ENCODE assay signal across 10 cellular contexts in the genomic region with DNA sequence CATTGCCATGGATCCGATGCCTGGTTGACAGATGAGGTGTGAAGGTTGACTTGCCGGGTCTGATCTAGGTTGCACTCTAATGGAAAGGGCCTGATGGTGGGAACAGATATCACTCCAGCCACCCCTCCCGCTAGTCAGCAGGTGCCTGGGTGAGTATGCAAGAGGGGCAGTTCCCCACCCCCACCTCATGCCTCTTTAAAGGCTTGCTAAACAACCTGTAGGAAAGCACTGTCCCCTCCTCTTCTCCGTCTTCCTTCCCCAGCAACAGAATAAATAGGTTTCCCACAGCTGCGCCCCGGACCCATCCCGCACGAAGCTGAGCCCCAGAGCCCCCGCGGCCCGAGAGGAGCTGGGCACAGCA. TPM values are rescaled to one million over a fixed set of nuclear protein-coding genes. Genes with fewer than 3 reads are reported as not detected.
DNase-seq lines count a peak whose midpoint lies in the region; FAIRE-seq and TF ChIP-seq lines count a peak whose summit lies in the region.
"Had no signal": no experiment of that assay in that cellular context is flagged by ENCODE, and none has a peak within 500 bp of the region (broad histone marks: within the 10 kb centered on the region; RNA-seq: fewer than 3 reads in every experiment).

No MANE protein-coding gene starts in this region.

- intact Hi-C loops in ovary (cut with DNase I), result no loop called here

- no peak overlapping the region for H2BK20ac ChIP-seq in H1 (ENCODE audit: low read length)

- H2BK15ac ChIP-seq in H1 (ENCODE audit: low read length), result no peak overlapping the region

- 8% methylated on average over 11 of the region's 11 CpGs; no CpG with 5 or more reads in 1 of the 2 experiments for WGBS in H1 (ENCODE audit: extremely low coverage in 1 of 2, insufficient coverage in 1 of 2, insufficient read length in 1 of 2, insufficient replicate concordance in 2 of 2, low coverage in 1 of 2, low lambda C conversion rate in 2 of 2, missing lambda C conversion rate in 1 of 2), 2 experiments
- WGBS in ovary, 3 donors, result 13 to 18% (median 18%) methylated on average over 11 of the region's 11 CpGs

- peaks cover 73 to 87% (median 81%) of the 10 kb centered on the region in 11 experiments for H3K27me3 ChIP-seq in BLaER1 treated with 17β-estradiol and CSF1 and Interleukin-3, amounts not matched to agents 10 nM and 100 nM
- H3K27me3 ChIP-seq in HUES48 (ENCODE audit: control insufficient read depth, insufficient read depth, low read length) (peaks cover 100% of the 10 kb centered on the region), H1 (replicated peaks in 1 of 4; ENCODE audit: control insufficient read depth in 3 of 4, extremely low read depth in 1 of 4, insufficient read depth in 3 of 4, low read length in 3 of 4) (peaks cover 62 to 91% (median 85%) of the 10 kb centered on the region in 4 experiments), ovary (no peaks in the 10 kb centered on the region)

- peaks cover 29% of the 10 kb centered on the region; the same call in 1 of the 2 replicates for H3K23me2 ChIP-seq in H1 (ENCODE audit: low read depth, low read length)

- H2BK12ac ChIP-seq in H1 (ENCODE audit: low read depth, low read length), result no peak overlapping the region

- no peak overlapping the region for H2BK5ac ChIP-seq in H1 (ENCODE audit: low read depth, low read length)

- peaks cover 17 to 24% (median 21%) of the 10 kb centered on the region in 10 experiments; a peak in 17 of 20 replicates for H3K4me1 ChIP-seq in BLaER1 treated with 17β-estradiol and CSF1 and Interleukin-3, amounts not matched to agents 10 nM and 100 nM
- H3K4me1 ChIP-seq in HUES48 (ENCODE audit: control insufficient read depth, insufficient read depth, low read length) (peaks cover 23% of the 10 kb centered on the region), H1 (replicated peaks in 1 of 4; ENCODE audit: control insufficient read depth in 3 of 4, insufficient read depth in 4 of 4, low read length in 3 of 4) (peaks cover 10 to 40% (median 25%) of the 10 kb centered on the region in 4 experiments), ovary (ENCODE audit: insufficient read depth) (peaks cover 11% of the 10 kb centered on the region)

- POLR2A ChIA-PET in H1 (lab: Charles Lee; ENCODE audit: partially characterized antibody), result interaction anchor here (0.6 to 1.8 kb wide), 7 partner anchors 11 to 35 kb away, joined by 3 to 5 read pairs (median 3); no protein-coding TSS in a partner anchor

- no peak overlapping the region for H3K27ac ChIP-seq in BLaER1 treated with 17β-estradiol and CSF1 and Interleukin-3, amounts not matched to agents 10 nM and 100 nM
- H3K27ac ChIP-seq in HUES48 (ENCODE audit: low read depth, low read length), result no peak overlapping the region
- H3K27ac ChIP-seq in H1 (ENCODE audit: low read depth, low read length), result no peak overlapping the region
- no peak overlapping the region for H3K27ac ChIP-seq in ovary
- H3K27ac ChIP-seq: RWPE1 had no signal

- no peak overlapping the region for H3K23ac ChIP-seq in H1 (ENCODE audit: insufficient read length)

- TF ChIP-seq POLR2A in H1 (IDR thresholded peaks at IDR 0.05; ENCODE audit: control extremely low read depth in 1 of 2, low read depth in 2 of 2, low read length in 2 of 2), result no peak
- TF ChIP-seq POLR2A in ovary (IDR thresholded peaks at IDR 0.05), result no peak

- peak overlapping the region; percentile 79 to 98 (median 96) for H3K4me2 ChIP-seq in BLaER1 treated with 17β-estradiol and CSF1 and Interleukin-3, amounts not matched to agents 10 nM and 100 nM
- H3K4me2 ChIP-seq in H1 (ENCODE audit: insufficient read depth in 1 of 2, low read depth in 2 of 2, low read length in 2 of 2), result peak overlapping the region; percentile 75 to 86

- no peak for TF ChIP-seq CTCF in H1 (IDR thresholded peaks at IDR 0.05; ENCODE audit: control extremely low read depth in 1 of 3, insufficient read depth in 1 of 3, low read depth in 1 of 3, low read length in 3 of 3)
- no peak for TF ChIP-seq CTCF in ovary (IDR thresholded peaks at IDR 0.05)

- no peak overlapping the region for H4K91ac ChIP-seq in H1 (replicated peaks; ENCODE audit: insufficient read length, low read length)

- H3K36me3 ChIP-seq in BLaER1 treated with 17β-estradiol and CSF1 and Interleukin-3, amounts not matched to agents 10 nM and 100 nM, result no peaks in the 10 kb centered on the region
- no peaks in the 10 kb centered on the region for H3K36me3 ChIP-seq in HUES48 (ENCODE audit: control insufficient read depth, insufficient read depth, low read length)
- H3K36me3 ChIP-seq in H1 (ENCODE audit: control insufficient read depth in 2 of 4, insufficient read depth in 4 of 4, low read length in 3 of 4), result peaks cover 0 to 4% (median 0%) of the 10 kb centered on the region in 4 experiments; a peak in 1 of 8 replicates
- no peaks in the 10 kb centered on the region for H3K36me3 ChIP-seq in ovary

- FAIRE-seq in H1 (lab: Jason Lieb, UNC), result no peak

- no peak overlapping the region for H2AFZ ChIP-seq in H1 (ENCODE audit: low read length)

- H3K56ac ChIP-seq in H1 (replicated peaks; ENCODE audit: insufficient read length, low read depth, low read length), result no peak overlapping the region

- peaks cover 0 to 71% (median 32%) of the 10 kb centered on the region in 11 experiments; a peak in 16 of 22 replicates for H4K20me1 ChIP-seq in BLaER1 treated with 17β-estradiol and CSF1 and Interleukin-3, amounts not matched to agents 10 nM and 100 nM
- H4K20me1 ChIP-seq in H1 (replicated peaks in 1 of 2; ENCODE audit: control insufficient read depth in 1 of 2, insufficient read depth in 2 of 2, low read length in 2 of 2), result peaks cover 7 to 20% of the 10 kb centered on the region in 2 experiments

- CTCF ChIA-PET in H1 (lab: Charles Lee; ENCODE audit: partially characterized antibody), result interaction anchor here (0.6 to 2.0 kb wide), 17 partner anchors 8 to 530 kb away, joined by 3 to 8 read pairs (median 3); no protein-coding TSS in a partner anchor

- TF ChIP-seq EP300 in H1 (IDR thresholded peaks at IDR 0.05; ENCODE audit: borderline replicate concordance in 1 of 2, low read depth in 2 of 2, low read length in 2 of 2), result no peak
- no peak for TF ChIP-seq EP300 in ovary (IDR thresholded peaks at IDR 0.05)

- H3K79me2 ChIP-seq in H1 (ENCODE audit: control insufficient read depth in 1 of 2, insufficient read depth in 2 of 2, low read length in 2 of 2), result no peaks in the 10 kb centered on the region

- H3K14ac ChIP-seq in H1 (ENCODE audit: insufficient read length), result no peak overlapping the region

- H3K4ac ChIP-seq in H1 (replicated peaks; ENCODE audit: insufficient read length, low read depth, low read length), result no peak overlapping the region

- peak overlapping the region; percentile 59 to 73 (median 63); a peak in 19 of 20 replicates for H3K4me3 ChIP-seq in BLaER1 treated with 17β-estradiol and CSF1 and Interleukin-3, amounts not matched to agents 10 nM and 100 nM
- H3K4me3 ChIP-seq in HUES48 (ENCODE audit: low read depth, low read length), result peak overlapping the region; percentile 54
- peak overlapping the region; percentile 4 to 63 (median 34); a peak in 7 of 8 replicates for H3K4me3 ChIP-seq in H1 (ENCODE audit: extremely low read depth in 1 of 4, insufficient read depth in 2 of 4, low read depth in 3 of 4, low read length in 4 of 4)
- H3K4me3 ChIP-seq in ovary, result peak overlapping the region; percentile 45

- no peaks in the 10 kb centered on the region; a peak in 1 of 22 replicates for H3K9me3 ChIP-seq in BLaER1 treated with 17β-estradiol and CSF1 and Interleukin-3, amounts not matched to agents 10 nM and 100 nM (replicated peaks in 1 of 11)
- H3K9me3 ChIP-seq in HUES48 (ENCODE audit: control insufficient read depth, insufficient read depth, low read length) (no peaks in the 10 kb centered on the region), H1 (ENCODE audit: insufficient read depth in 2 of 2, low read depth in 1 of 2, low read length in 1 of 2) (no peaks in the 10 kb centered on the region), ovary (no peaks in the 10 kb centered on the region)

- H3K18ac ChIP-seq in H1 (ENCODE audit: extremely low read depth, low read length), result no peak overlapping the region; the same call in 1 of the 2 replicates

- H3K9ac ChIP-seq in BLaER1 treated with 17β-estradiol and CSF1 and Interleukin-3, amounts not matched to agents 10 nM and 100 nM, result 0 out of 22 replicates have a peak overlapping the region, but pooled peaks of 1 of the 11 experiments have one; percentile 51
- H3K9ac ChIP-seq in HUES48 (ENCODE audit: low read depth, low read length), result no peak overlapping the region
- H3K9ac ChIP-seq in H1 (replicated peaks in 1 of 4; ENCODE audit: extremely low read depth in 1 of 4, low read depth in 3 of 4, low read length in 3 of 4), result no peak overlapping the region

- H2AK5ac ChIP-seq in H1 (ENCODE audit: low read depth, low read length), result no peak overlapping the region

- H4K8ac ChIP-seq in H1 (ENCODE audit: extremely low read depth, insufficient read depth, low read length), result no peak overlapping the region

- TF ChIP-seq RAD21 in H1 (IDR thresholded peaks at IDR 0.05 in 1 of 2, conservative IDR thresholded peaks at IDR 0.05 in 1 of 2; ENCODE audit: low read depth in 2 of 2, low read length in 2 of 2), result no peak

- H4K5ac ChIP-seq in H1 (ENCODE audit: insufficient read length, low read depth, low read length), result no peak overlapping the region

- H2BK120ac ChIP-seq in H1 (replicated peaks; ENCODE audit: low read depth, low read length), result no peak overlapping the region

- H3K79me1 ChIP-seq in H1 (ENCODE audit: low read depth, low read length), result no peaks in the 10 kb centered on the region

- DNase-seq in H1 (ENCODE audit: low read depth in 1 of 2, low spot score in 2 of 2) (no peak), ovary (no peak), COLO829 (ENCODE audit: low spot score) (no peak), AML-193 (lab: John Stamatoyannopoulos, UW) (no peak), OCI-M1 (lab: John Stamatoyannopoulos, UW) (no peak), dedifferentiated amniotic fluid mesenchymal stem cell (ENCODE audit: extremely low spot score) (no peak)
- DNase-seq: DND-41 had no signal

TF ChIP-seq in H1, 55 proteins besides CTCF, POLR2A, EP300 and RAD21 (continues in another document):
- no peak for TF ChIP-seq BCL11A (IDR thresholded peaks at IDR 0.05; ENCODE audit: low read depth in 2 of 2, low read length in 2 of 2)
- no peak for TF ChIP-seq CBX5 (IDR thresholded peaks at IDR 0.05; ENCODE audit: low read depth, low read length)
- no peak for TF ChIP-seq POLR2AphosphoS5 (IDR thresholded peaks at IDR 0.05; ENCODE audit: low read depth, low read length)
- TF ChIP-seq TBP (IDR thresholded peaks at IDR 0.05; ENCODE audit: low read depth, low read length), result no peak

RNA-seq across cellular contexts. Expression of gene TMEM132E, which starts 0.7 kb away (rescaled TPM):
- 0.31 and 0.45 TPM in 2 replicates for total RNA-seq in H1 (2021; fragmentation: NEBNext Ultra II Directional; extraction: Animal tissue kit (Norgen Biotek cat#: 25700))
- 0.60 and 0.67 TPM in 2 replicates for polyA plus RNA-seq in H1 (2011; rRNA removed)
- polyA plus RNA-seq in H1 (2011; cell fraction: cytosol; rRNA removed), result 0.35 TPM
- polyA plus RNA-seq in H1 (2011; cell fraction: nucleus; rRNA removed), result 2.6 TPM
- 0.18 to 0.65 TPM (median 0.55 TPM) in 4 replicates for polyA plus RNA-seq in H1 (2012, experiment 1 of 2)
- polyA plus RNA-seq in H1 (2012, experiment 2 of 2), result 0.26 TPM
- polyA plus RNA-seq in H1 (2013, experiment 1 of 2), result 0.32 TPM
- 0.17 TPM for polyA plus RNA-seq in H1 (2013, experiment 2 of 2)
- polyA minus RNA-seq in H1 (2011; rRNA and poly(A)+ RNA removed), result 0.24 and 0.69 TPM in 2 replicates
- polyA minus RNA-seq in H1 (2011; cell fraction: cytosol; rRNA and poly(A)+ RNA removed), result 0.22 TPM
- polyA minus RNA-seq in H1 (2011; cell fraction: nucleus; rRNA and poly(A)+ RNA removed), result 0.40 TPM
- total RNA-seq in ovary, result under 1 TPM in 5 of 7 donors, not detected in 2; 0.10 to 0.40 (median 0.20) TPM
- polyA plus RNA-seq in ovary, result under 1 TPM; 0.08 to 0.22 TPM
